Comparison of ENCODE assay signal across 19 cellular contexts in genomic region chr5:98742395-98743073, GRCh38.
"Had no signal": no experiment of that assay in that cellular context is flagged by ENCODE, and none has a peak within 500 bp of the region (broad histone marks: within the 10 kb centered on the region; RNA-seq: fewer than 3 reads in every experiment).

No MANE protein-coding gene starts in this region.

- H3K27me3 ChIP-seq: cardiac muscle cell, hepatocyte, sigmoid colon, thyroid gland had no signal

- H3K4me1 Mint-ChIP-seq: activated T-helper 17 cell treated with anti-CD3 and anti-CD28 coated beads, Interleukin-2, amount 50 U/mL, for 72 hours; memory B cell had no signal

- ATAC-seq: activated T-helper 17 cell treated with anti-CD3 and anti-CD28 coated beads, Interleukin-2, amount 50 U/mL, for 72 hours; left ventricle myocardium superior had no signal

- H3K79me2 ChIP-seq: hepatocyte had no signal

- H3K4me3 Mint-ChIP-seq: activated T-helper 17 cell treated with anti-CD3 and anti-CD28 coated beads, Interleukin-2, amount 50 U/mL, for 72 hours; memory B cell; natural killer cell treated with Interleukin-12 subunit alpha and Interleukin-12 subunit beta and Interleukin-15 and Interleukin-18, amount 100 ng/mL, for 72 hours had no signal

- H3K4me2 ChIP-seq: hepatocyte had no signal

- H3K9me3 Mint-ChIP-seq: activated T-helper 17 cell treated with anti-CD3 and anti-CD28 coated beads, Interleukin-2, amount 50 U/mL, for 72 hours had no signal

- H3K9me3 ChIP-seq: thyroid gland had no signal

- H3K4me3 ChIP-seq: cardiac muscle cell, hepatocyte, sigmoid colon, thyroid gland had no signal

- H2AFZ ChIP-seq: hepatocyte had no signal

- DNase-seq: activated CD4-positive, alpha-beta T cell treated with anti-CD3 and anti-CD28 coated beads for 1 hour; activated CD4-positive, alpha-beta T cell treated with anti-CD3 and anti-CD28 coated beads, Interleukin-2, amount 50 U/mL, for 4 hours; activated naive CD4-positive, alpha-beta T cell treated with Interleukin-2 at 50 U/mL for 16 hours; activated T-cell treated with anti-CD3 and anti-CD28 coated beads for 4 hours; kidney; left ventricle myocardium superior; sigmoid colon; stimulated activated CD4-positive, alpha-beta T cell treated with anti-CD3 and anti-CD28 coated beads, Interleukin-1b, Interleukin-23, amount 100 ng/mL, for 48 hours; T-helper 1 cell; T1000; thyroid gland had no signal

- FAIRE-seq: astrocyte, endometrium, kidney, urothelium cell line had no signal

- H3K27ac ChIP-seq: cardiac muscle cell, hepatocyte, sigmoid colon, thyroid gland had no signal

- H3K27ac Mint-ChIP-seq: activated T-helper 17 cell treated with anti-CD3 and anti-CD28 coated beads, Interleukin-2, amount 50 U/mL, for 72 hours; memory B cell; natural killer cell treated with Interleukin-12 subunit alpha and Interleukin-12 subunit beta and Interleukin-15 and Interleukin-18, amount 100 ng/mL, for 72 hours had no signal

- H3K4me1 ChIP-seq: sigmoid colon, thyroid gland had no signal

- H3K36me3 ChIP-seq: cardiac muscle cell, sigmoid colon, thyroid gland had no signal
